1 cellular context compared by ENCODE assay signal in the genomic region with DNA sequence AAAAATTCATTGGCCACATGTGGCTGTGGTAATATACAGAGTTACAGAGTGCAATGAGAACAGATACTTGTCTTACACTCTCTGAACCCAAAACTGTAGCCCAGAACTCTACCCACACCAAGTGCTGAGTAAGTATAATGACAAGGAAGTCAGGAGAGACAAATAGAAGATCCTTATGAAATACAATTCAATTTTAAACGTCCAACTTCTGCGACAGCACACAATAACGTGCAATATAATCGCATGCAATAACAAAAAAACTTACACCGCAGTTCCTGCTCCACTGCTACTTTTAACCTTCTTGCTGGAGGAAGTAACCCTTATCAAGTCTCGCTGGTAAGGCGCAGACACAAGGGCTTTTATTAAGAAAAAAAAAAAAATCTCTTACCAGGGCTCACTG.
TF ChIP-seq lines count a peak whose summit lies in the region.

No MANE protein-coding gene starts in this region.

TF ChIP-seq in K562, 482 proteins besides CTCF, POLR2A, EP300 and RAD21:
- TF ChIP-seq FOXJ2 (tag; IDR thresholded peaks at IDR 0.05) (no peak), ZNF431 (CRISPR knock-in tag; IDR thresholded peaks at IDR 0.05) (0 out of 2 replicates have a peak, but pooled peaks have one; percentile 6), SNIP1 (IDR thresholded peaks at IDR 0.05; ENCODE audit: low read depth) (no peak), KDM5B (IDR thresholded peaks at IDR 0.05; ENCODE audit: insufficient replicate concordance, low read depth, low read length) (no peak), ZNF384 (IDR thresholded peaks at IDR 0.05; ENCODE audit: low read depth, low read length) (no peak), ZNF316 (IDR thresholded peaks at IDR 0.05) (peak; percentile 72), GATAD2B (IDR thresholded peaks at IDR 0.05; ENCODE audit: borderline replicate concordance) (no peak), MYNN (IDR thresholded peaks at IDR 0.05) (no peak), MYNN (CRISPR knock-in tag; IDR thresholded peaks at IDR 0.05) (no peak)
- TF ChIP-seq, protein P1, sequence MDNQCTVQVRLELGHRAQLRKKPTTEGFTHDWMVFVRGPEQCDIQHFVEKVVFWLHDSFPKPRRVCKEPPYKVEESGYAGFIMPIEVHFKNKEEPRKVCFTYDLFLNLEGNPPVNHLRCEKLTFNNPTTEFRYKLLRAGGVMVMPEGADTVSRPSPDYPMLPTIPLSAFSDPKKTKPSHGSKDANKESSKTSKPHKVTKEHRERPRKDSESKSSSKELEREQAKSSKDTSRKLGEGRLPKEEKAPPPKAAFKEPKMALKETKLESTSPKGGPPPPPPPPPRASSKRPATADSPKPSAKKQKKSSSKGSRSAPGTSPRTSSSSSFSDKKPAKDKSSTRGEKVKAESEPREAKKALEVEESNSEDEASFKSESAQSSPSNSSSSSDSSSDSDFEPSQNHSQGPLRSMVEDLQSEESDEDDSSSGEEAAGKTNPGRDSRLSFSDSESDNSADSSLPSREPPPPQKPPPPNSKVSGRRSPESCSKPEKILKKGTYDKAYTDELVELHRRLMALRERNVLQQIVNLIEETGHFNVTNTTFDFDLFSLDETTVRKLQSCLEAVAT (IDR thresholded peaks at IDR 0.05): no peak
- TF ChIP-seq, protein P2, sequence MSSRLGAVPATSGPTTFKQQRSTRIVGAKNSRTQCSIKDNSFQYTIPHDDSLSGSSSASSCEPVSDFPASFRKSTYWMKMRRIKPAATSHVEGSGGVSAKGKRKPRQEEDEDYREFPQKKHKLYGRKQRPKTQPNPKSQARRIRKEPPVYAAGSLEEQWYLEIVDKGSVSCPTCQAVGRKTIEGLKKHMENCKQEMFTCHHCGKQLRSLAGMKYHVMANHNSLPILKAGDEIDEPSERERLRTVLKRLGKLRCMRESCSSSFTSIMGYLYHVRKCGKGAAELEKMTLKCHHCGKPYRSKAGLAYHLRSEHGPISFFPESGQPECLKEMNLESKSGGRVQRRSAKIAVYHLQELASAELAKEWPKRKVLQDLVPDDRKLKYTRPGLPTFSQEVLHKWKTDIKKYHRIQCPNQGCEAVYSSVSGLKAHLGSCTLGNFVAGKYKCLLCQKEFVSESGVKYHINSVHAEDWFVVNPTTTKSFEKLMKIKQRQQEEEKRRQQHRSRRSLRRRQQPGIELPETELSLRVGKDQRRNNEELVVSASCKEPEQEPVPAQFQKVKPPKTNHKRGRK (tag; IDR thresholded peaks at IDR 0.05): 0 out of 2 replicates have a peak, but pooled peaks have one; percentile 42
- TF ChIP-seq, protein P3, sequence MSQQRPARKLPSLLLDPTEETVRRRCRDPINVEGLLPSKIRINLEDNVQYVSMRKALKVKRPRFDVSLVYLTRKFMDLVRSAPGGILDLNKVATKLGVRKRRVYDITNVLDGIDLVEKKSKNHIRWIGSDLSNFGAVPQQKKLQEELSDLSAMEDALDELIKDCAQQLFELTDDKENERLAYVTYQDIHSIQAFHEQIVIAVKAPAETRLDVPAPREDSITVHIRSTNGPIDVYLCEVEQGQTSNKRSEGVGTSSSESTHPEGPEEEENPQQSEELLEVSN (IDR thresholded peaks at IDR 0.05; ENCODE audit: borderline replicate concordance in 1 of 2, extremely low read depth in 1 of 2, insufficient read depth in 1 of 2, insufficient read length in 1 of 2, low read depth in 1 of 2, low read length in 1 of 2, poor library complexity in 1 of 2, severe bottlenecking in 1 of 2): no peak
- TF ChIP-seq, protein P4, sequence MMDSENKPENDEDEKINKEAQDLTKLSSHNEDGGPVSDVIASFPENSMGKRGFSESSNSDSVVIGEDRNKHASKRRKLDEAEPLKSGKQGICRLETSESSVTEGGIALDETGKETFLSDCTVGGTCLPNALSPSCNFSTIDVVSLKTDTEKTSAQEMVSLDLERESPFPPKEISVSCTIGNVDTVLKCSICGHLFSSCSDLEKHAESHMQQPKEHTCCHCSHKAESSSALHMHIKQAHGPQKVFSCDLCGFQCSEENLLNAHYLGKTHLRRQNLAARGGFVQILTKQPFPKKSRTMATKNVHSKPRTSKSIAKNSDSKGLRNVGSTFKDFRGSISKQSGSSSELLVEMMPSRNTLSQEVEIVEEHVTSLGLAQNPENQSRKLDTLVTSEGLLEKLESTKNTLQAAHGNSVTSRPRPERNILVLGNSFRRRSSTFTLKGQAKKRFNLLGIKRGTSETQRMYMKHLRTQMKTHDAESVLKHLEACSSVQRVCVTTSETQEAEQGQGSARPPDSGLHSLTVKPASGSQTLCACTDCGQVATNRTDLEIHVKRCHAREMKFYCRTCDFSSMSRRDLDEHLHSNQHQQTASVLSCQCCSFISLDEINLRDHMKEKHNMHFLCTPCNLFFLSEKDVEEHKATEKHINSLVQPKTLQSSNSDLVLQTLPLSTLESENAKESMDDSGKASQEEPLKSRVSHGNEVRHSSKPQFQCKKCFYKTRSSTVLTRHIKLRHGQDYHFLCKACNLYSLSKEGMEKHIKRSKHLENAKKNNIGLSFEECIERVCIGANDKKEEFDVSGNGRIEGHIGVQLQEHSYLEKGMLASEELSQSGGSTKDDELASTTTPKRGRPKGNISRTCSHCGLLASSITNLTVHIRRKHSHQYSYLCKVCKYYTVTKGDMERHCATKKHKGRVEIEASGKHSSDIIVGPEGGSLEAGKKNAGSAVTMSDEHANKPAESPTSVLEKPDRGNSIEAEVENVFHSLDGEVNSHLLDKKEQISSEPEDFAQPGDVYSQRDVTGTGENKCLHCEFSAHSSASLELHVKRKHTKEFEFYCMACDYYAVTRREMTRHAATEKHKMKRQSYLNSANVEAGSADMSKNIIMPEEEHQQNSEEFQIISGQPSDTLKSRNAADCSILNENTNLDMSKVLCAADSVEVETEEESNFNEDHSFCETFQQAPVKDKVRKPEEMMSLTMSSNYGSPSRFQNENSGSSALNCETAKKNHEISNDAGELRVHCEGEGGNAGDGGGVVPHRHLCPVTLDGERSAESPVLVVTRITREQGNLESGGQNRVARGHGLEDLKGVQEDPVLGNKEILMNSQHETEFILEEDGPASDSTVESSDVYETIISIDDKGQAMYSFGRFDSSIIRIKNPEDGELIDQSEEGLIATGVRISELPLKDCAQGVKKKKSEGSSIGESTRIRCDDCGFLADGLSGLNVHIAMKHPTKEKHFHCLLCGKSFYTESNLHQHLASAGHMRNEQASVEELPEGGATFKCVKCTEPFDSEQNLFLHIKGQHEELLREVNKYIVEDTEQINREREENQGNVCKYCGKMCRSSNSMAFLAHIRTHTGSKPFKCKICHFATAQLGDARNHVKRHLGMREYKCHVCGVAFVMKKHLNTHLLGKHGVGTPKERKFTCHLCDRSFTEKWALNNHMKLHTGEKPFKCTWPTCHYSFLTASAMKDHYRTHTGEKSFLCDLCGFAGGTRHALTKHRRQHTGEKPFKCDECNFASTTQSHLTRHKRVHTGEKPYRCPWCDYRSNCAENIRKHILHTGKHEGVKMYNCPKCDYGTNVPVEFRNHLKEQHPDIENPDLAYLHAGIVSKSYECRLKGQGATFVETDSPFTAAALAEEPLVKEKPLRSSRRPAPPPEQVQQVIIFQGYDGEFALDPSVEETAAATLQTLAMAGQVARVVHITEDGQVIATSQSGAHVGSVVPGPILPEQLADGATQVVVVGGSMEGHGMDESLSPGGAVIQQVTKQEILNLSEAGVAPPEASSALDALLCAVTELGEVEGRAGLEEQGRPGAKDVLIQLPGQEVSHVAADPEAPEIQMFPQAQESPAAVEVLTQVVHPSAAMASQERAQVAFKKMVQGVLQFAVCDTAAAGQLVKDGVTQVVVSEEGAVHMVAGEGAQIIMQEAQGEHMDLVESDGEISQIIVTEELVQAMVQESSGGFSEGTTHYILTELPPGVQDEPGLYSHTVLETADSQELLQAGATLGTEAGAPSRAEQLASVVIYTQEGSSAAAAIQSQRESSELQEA (IDR thresholded peaks at IDR 0.05; ENCODE audit: low read depth): no peak
